8 cellular contexts compared by ENCODE assay signal in the genomic region with DNA sequence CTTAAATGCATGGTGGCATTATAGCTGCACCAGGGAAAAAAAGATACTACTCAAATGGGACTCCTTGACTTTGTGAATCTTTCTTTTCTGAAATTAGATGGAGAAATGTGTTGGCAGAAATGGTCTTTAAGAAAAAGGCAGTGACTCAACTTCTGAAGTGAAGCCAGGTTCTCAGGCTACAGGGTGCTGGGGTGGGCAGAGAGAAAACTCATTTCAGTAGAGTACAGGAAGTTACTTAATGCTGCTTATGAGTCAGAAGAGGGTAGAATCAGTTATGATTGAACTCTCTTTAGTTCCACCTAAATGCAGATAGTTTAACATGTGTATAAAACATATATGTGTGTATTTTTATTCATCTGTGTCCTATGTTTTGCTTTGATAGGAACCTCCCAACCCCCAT.
DNase-seq lines count a peak whose midpoint lies in the region; ATAC-seq and TF ChIP-seq lines count a peak whose summit lies in the region.

No MANE protein-coding gene starts in this region.

- H3K4me3 Mint-ChIP-seq in activated T-helper 2 cell treated with anti-CD3 and anti-CD28 coated beads, Interferon-gamma antibody, Interleukin-2, Interleukin-4, amounts not matched to agents 10 μg/mL and 5 μg/mL and 100 μg/mL, durations not matched to agents 14 hours and 24 hours and 36 hours (ENCODE audit: low read depth) = no peak overlapping the region
- H3K4me3 Mint-ChIP-seq in WTC11 = no peak overlapping the region
- H3K4me3 Mint-ChIP-seq in endodermal cell = no peak overlapping the region

- no peaks in the 10 kb centered on the region for H3K27me3 Mint-ChIP-seq in activated T-helper 2 cell treated with anti-CD3 and anti-CD28 coated beads, Interferon-gamma antibody, Interleukin-2, Interleukin-4, amounts not matched to agents 10 μg/mL and 5 μg/mL and 100 μg/mL, durations not matched to agents 14 hours and 24 hours and 36 hours (ENCODE audit: low read depth)
- no peaks in the 10 kb centered on the region for H3K27me3 Mint-ChIP-seq in WTC11 (ENCODE audit: low read depth)
- H3K27me3 Mint-ChIP-seq in endodermal cell (ENCODE audit: insufficient read depth) = no peaks in the 10 kb centered on the region

- H3K36me3 ChIP-seq in lung (ENCODE audit: control insufficient read depth in 2 of 2, insufficient read depth in 2 of 2, low read length in 2 of 2) = no peaks in the 10 kb centered on the region
- H3K36me3 ChIP-seq in endodermal cell (ENCODE audit: control insufficient read depth, insufficient read depth, low read length) = no peaks in the 10 kb centered on the region

- no peak for TF ChIP-seq CTCF in lung (IDR thresholded peaks at IDR 0.05; ENCODE audit: control extremely low read depth, extremely low read depth)
- TF ChIP-seq CTCF in WTC11 (IDR thresholded peaks at IDR 0.05) = no peak
- no peak for TF ChIP-seq CTCF in endodermal cell (conservative IDR thresholded peaks at IDR 0.05)

- H3K27ac Mint-ChIP-seq in activated T-helper 2 cell treated with anti-CD3 and anti-CD28 coated beads, Interferon-gamma antibody, Interleukin-2, Interleukin-4, amounts not matched to agents 10 μg/mL and 5 μg/mL and 100 μg/mL, durations not matched to agents 14 hours and 24 hours and 36 hours = peak overlapping the region; percentile 92
- no peak overlapping the region for H3K27ac Mint-ChIP-seq in WTC11
- H3K27ac Mint-ChIP-seq in endodermal cell = no peak overlapping the region

- H3K9me3 Mint-ChIP-seq in activated T-helper 2 cell treated with anti-CD3 and anti-CD28 coated beads, Interferon-gamma antibody, Interleukin-2, Interleukin-4, amounts not matched to agents 10 μg/mL and 5 μg/mL and 100 μg/mL, durations not matched to agents 14 hours and 24 hours and 36 hours = peaks cover 15% of the 10 kb centered on the region
- H3K9me3 Mint-ChIP-seq in WTC11 (peaks cover 22% of the 10 kb centered on the region), endodermal cell (peaks cover 2% of the 10 kb centered on the region)

- CTCF ChIA-PET in WTC11 (lab: Charles Lee) = interaction anchor here (2.4 kb wide), 1 partner anchor 64 kb away, joined by 10 read pairs; no protein-coding TSS in a partner anchor

- H3K27me3 ChIP-seq in lung (ENCODE audit: control insufficient read depth, insufficient read depth) (no peaks in the 10 kb centered on the region), endodermal cell (ENCODE audit: control insufficient read depth, insufficient read depth, low read length, poor library complexity, severe bottlenecking) (no peaks in the 10 kb centered on the region)

- H3K4me1 Mint-ChIP-seq in activated T-helper 2 cell treated with anti-CD3 and anti-CD28 coated beads, Interferon-gamma antibody, Interleukin-2, Interleukin-4, amounts not matched to agents 10 μg/mL and 5 μg/mL and 100 μg/mL, durations not matched to agents 14 hours and 24 hours and 36 hours (ENCODE audit: low read depth) = peaks cover 50% of the 10 kb centered on the region
- H3K4me1 Mint-ChIP-seq in WTC11 = peaks cover 6% of the 10 kb centered on the region; the same call in 1 of the 2 replicates
- H3K4me1 Mint-ChIP-seq in endodermal cell = peaks cover 10% of the 10 kb centered on the region

- intact Hi-C loops in activated T-helper 2 cell treated with anti-CD3 and anti-CD28 coated beads, Interferon-gamma antibody, Interleukin-2, Interleukin-4, amounts not matched to agents 10 μg/mL and 5 μg/mL and 100 μg/mL, durations not matched to agents 14 hours and 24 hours and 36 hours (cut with micrococcal nuclease) = loop anchor here (1.0 to 2.0 kb wide), 10 partner anchors 13 to 440 kb away; a partner anchor contains a TSS

- H3K4me1 ChIP-seq in lung (ENCODE audit: control insufficient read depth in 2 of 2, insufficient read depth in 2 of 2, low read length in 2 of 2) (no peaks in the 10 kb centered on the region), endodermal cell (ENCODE audit: control insufficient read depth, insufficient read depth, low read length) (no peaks in the 10 kb centered on the region)

- DNase-seq in GM04504 (ENCODE audit: low read depth) (peak; percentile 83), lung (ENCODE audit: low spot score) (no peak), WTC11 (ENCODE audit: low spot score) (no peak), NCI-H1048 (lab: John Stamatoyannopoulos, UW) (no peak), endodermal cell (no peak)
- DNase-seq in Jurkat, Clone E6-1 (ENCODE audit: low read depth, low spot score) = peak; percentile 50
- DNase-seq in activated T-helper 2 cell treated with anti-CD3 and anti-CD28 coated beads, Interferon-gamma antibody, Interleukin-2, Interleukin-4, amounts not matched to agents 10 μg/mL and 5 μg/mL and 100 μg/mL, durations not matched to agents 14 hours and 24 hours and 36 hours (ENCODE audit: low spot score) = peak; percentile 46

- POLR2A ChIA-PET in WTC11 (lab: Charles Lee) = no interaction called here

- ATAC-seq in GM21717 (IDR thresholded peaks at IDR 0.05; ENCODE audit: unreplicated experiment) = peak; percentile 99
- ATAC-seq in lung (ENCODE audit: insufficient read depth, low FRiP score) = peak; percentile 81
- ATAC-seq in WTC11 = no peak

- peaks cover 15% of the 10 kb centered on the region for H3K36me3 Mint-ChIP-seq in activated T-helper 2 cell treated with anti-CD3 and anti-CD28 coated beads, Interferon-gamma antibody, Interleukin-2, Interleukin-4, amounts not matched to agents 10 μg/mL and 5 μg/mL and 100 μg/mL, durations not matched to agents 14 hours and 24 hours and 36 hours (ENCODE audit: low read depth)
- H3K36me3 Mint-ChIP-seq in WTC11 = no peaks in the 10 kb centered on the region
- no peaks in the 10 kb centered on the region for H3K36me3 Mint-ChIP-seq in endodermal cell (ENCODE audit: low read depth)

- H3K4me3 ChIP-seq in Jurkat, Clone E6-1 (ENCODE audit: low read length) = no peak overlapping the region
- H3K4me3 ChIP-seq in lung = no peak overlapping the region
- H3K4me3 ChIP-seq in endodermal cell (ENCODE audit: low read length) = no peak overlapping the region

- H3K9me3 ChIP-seq in lung (ENCODE audit: control insufficient read depth in 2 of 2, insufficient read depth in 1 of 2, low read length in 1 of 2) (no peaks in the 10 kb centered on the region), endodermal cell (ENCODE audit: control insufficient read depth, low read length) (no peaks in the 10 kb centered on the region)

- H3K9ac ChIP-seq in endodermal cell (ENCODE audit: extremely low read depth, low read length, poor library complexity, severe bottlenecking) = no peak overlapping the region

- H3K27ac ChIP-seq in lung (ENCODE audit: low read depth in 1 of 2, low read length in 1 of 2) = no peak overlapping the region
- no peak overlapping the region for H3K27ac ChIP-seq in endodermal cell (ENCODE audit: low read depth, low read length)

TF ChIP-seq in WTC11, 78 proteins besides CTCF, POLR2A, EP300 and RAD21 (continues in another document):
- TF ChIP-seq ZNF232 (CRISPR knock-in tag; IDR thresholded peaks at IDR 0.05) (no peak), CREM (CRISPR knock-in tag; IDR thresholded peaks at IDR 0.05) (no peak), ZNF138 (CRISPR knock-in tag; conservative IDR thresholded peaks at IDR 0.05) (no peak), NFATC4 (CRISPR knock-in tag; IDR thresholded peaks at IDR 0.05) (no peak), RORB (CRISPR knock-in tag; IDR thresholded peaks at IDR 0.05) (no peak), ZNF671 (CRISPR knock-in tag; IDR thresholded peaks at IDR 0.05) (no peak), CREB1 (CRISPR knock-in tag; IDR thresholded peaks at IDR 0.05) (no peak), NFE2L1 (CRISPR knock-in tag; IDR thresholded peaks at IDR 0.05) (no peak)
- TF ChIP-seq, protein P1, sequence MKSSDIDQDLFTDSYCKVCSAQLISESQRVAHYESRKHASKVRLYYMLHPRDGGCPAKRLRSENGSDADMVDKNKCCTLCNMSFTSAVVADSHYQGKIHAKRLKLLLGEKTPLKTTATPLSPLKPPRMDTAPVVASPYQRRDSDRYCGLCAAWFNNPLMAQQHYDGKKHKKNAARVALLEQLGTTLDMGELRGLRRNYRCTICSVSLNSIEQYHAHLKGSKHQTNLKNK (CRISPR knock-in tag; IDR thresholded peaks at IDR 0.05) = no peak
- TF ChIP-seq, protein P2, sequence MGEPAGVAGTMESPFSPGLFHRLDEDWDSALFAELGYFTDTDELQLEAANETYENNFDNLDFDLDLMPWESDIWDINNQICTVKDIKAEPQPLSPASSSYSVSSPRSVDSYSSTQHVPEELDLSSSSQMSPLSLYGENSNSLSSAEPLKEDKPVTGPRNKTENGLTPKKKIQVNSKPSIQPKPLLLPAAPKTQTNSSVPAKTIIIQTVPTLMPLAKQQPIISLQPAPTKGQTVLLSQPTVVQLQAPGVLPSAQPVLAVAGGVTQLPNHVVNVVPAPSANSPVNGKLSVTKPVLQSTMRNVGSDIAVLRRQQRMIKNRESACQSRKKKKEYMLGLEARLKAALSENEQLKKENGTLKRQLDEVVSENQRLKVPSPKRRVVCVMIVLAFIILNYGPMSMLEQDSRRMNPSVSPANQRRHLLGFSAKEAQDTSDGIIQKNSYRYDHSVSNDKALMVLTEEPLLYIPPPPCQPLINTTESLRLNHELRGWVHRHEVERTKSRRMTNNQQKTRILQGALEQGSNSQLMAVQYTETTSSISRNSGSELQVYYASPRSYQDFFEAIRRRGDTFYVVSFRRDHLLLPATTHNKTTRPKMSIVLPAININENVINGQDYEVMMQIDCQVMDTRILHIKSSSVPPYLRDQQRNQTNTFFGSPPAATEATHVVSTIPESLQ (CRISPR knock-in tag; IDR thresholded peaks at IDR 0.05) = no peak
- TF ChIP-seq, protein P3, sequence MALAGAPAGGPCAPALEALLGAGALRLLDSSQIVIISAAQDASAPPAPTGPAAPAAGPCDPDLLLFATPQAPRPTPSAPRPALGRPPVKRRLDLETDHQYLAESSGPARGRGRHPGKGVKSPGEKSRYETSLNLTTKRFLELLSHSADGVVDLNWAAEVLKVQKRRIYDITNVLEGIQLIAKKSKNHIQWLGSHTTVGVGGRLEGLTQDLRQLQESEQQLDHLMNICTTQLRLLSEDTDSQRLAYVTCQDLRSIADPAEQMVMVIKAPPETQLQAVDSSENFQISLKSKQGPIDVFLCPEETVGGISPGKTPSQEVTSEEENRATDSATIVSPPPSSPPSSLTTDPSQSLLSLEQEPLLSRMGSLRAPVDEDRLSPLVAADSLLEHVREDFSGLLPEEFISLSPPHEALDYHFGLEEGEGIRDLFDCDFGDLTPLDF (CRISPR knock-in tag; IDR thresholded peaks at IDR 0.05) = no peak
- TF ChIP-seq, protein P4, sequence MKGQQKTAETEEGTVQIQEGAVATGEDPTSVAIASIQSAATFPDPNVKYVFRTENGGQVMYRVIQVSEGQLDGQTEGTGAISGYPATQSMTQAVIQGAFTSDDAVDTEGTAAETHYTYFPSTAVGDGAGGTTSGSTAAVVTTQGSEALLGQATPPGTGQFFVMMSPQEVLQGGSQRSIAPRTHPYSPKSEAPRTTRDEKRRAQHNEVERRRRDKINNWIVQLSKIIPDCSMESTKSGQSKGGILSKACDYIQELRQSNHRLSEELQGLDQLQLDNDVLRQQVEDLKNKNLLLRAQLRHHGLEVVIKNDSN (CRISPR knock-in tag; IDR thresholded peaks at IDR 0.05) = no peak

Comparison
In these comparisons a context has a peak if more than half of its experiments do, and no peak if none do; other contexts are left out.
1. DNase-seq: peak in GM04504 (single experiment), Jurkat, Clone E6-1 (single experiment) and activated T-helper 2 cell treated with anti-CD3 and anti-CD28 coated beads, Interferon-gamma antibody, Interleukin-2, Interleukin-4, amounts not matched to agents 10 μg/mL and 5 μg/mL and 100 μg/mL, durations not matched to agents 14 hours and 24 hours and 36 hours (single experiment); none in lung (single experiment), WTC11 (single experiment), NCI-H1048 (single experiment) and endodermal cell (single experiment).